In the genomic region with DNA sequence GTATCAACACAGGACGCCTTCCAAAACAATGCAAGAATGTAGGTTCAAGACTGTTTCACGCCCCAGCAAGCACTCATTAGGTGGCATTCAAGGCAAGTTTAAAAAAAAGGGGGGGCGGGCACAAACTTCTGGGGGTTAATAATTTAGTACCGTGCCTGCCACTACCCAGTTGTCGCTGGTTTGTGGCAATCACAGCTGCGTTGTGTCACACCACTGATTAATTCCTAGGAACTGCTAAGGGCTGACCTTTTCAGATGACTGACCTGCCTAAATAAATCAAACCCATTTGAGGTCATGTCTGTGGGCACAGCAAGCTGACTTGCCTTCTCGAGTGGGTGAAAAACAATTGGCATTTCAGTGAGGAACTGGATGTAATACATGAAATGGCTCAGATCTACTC, we compare ENCODE assay signal across 14 cellular contexts. TPM values are rescaled to one million over a fixed set of nuclear protein-coding genes. Genes with fewer than 3 reads are reported as not detected.
A peak's percentile ranks its signal among the peaks of the same experiment; 100 is the strongest.
DNase-seq lines count a peak whose midpoint lies in the region; ATAC-seq and TF ChIP-seq lines count a peak whose summit lies in the region.
"Had no signal": no experiment of that assay in that cellular context is flagged by ENCODE, and none has a peak within 500 bp of the region (broad histone marks: within the 10 kb centered on the region; RNA-seq: fewer than 3 reads in every experiment).

No MANE protein-coding gene starts in this region.

- no peaks in the 10 kb centered on the region for H3K36me3 ChIP-seq in body of pancreas (replicated peaks in 1 of 2; ENCODE audit: insufficient read depth in 1 of 2, low read depth in 2 of 2)
- no peaks in the 10 kb centered on the region for H3K36me3 ChIP-seq in thyroid gland

- H3K4me3 ChIP-seq in body of pancreas (no peak overlapping the region), thyroid gland (replicated peaks in 1 of 3) (no peak overlapping the region)
- H3K4me3 ChIP-seq: SK-N-MC had no signal

- no peak overlapping the region for H3K4me3 Mint-ChIP-seq in activated CD8-positive, alpha-beta T cell treated with anti-CD3 and anti-CD28 coated beads for 36 hours
- no peak overlapping the region for H3K4me3 Mint-ChIP-seq in activated CD8-positive, alpha-beta T cell treated with anti-CD3 and anti-CD28 coated beads, Interleukin-2, amount 10 ng/mL, durations not matched to agents 7 days and 5 days
- peak overlapping the region; percentile 75 for H3K4me3 Mint-ChIP-seq in neural crest cell
- H3K4me3 Mint-ChIP-seq: activated CD4-positive, alpha-beta memory T cell treated with anti-CD3 and anti-CD28 coated beads, Interleukin-2, amount 10 ng/mL, durations not matched to agents 7 days and 5 days had no signal

- peak; percentile 38 for ATAC-seq in activated CD8-positive, alpha-beta T cell treated with anti-CD3 and anti-CD28 coated beads for 36 hours
- no peak for ATAC-seq in activated CD8-positive, alpha-beta T cell treated with anti-CD3 and anti-CD28 coated beads, Interleukin-2, amount 10 ng/mL, durations not matched to agents 7 days and 5 days
- ATAC-seq in body of pancreas (peak; percentile 52), HG02973 (IDR thresholded peaks at IDR 0.05; ENCODE audit: unreplicated experiment) (no peak), HG03460 (IDR thresholded peaks at IDR 0.05; ENCODE audit: unreplicated experiment) (no peak)

- POLR2A ChIA-PET in activated CD8-positive, alpha-beta T cell treated with anti-CD3 and anti-CD28 coated beads for 36 hours (lab: Charles Lee), result interaction anchor here (1.0 to 3.5 kb wide), 4 partner anchors 9 to 13 kb away, joined by 3 to 33 read pairs (median 4); no protein-coding TSS in a partner anchor
- POLR2A ChIA-PET in activated CD8-positive, alpha-beta T cell treated with anti-CD3 and anti-CD28 coated beads, Interleukin-2, amount 10 ng/mL, durations not matched to agents 7 days and 5 days (lab: Charles Lee), result interaction anchor here (3.5 kb wide), 1 partner anchor 13 kb away, joined by 25 read pairs; no protein-coding TSS in a partner anchor

- peaks cover 52% of the 10 kb centered on the region for H3K4me1 Mint-ChIP-seq in activated CD8-positive, alpha-beta T cell treated with anti-CD3 and anti-CD28 coated beads for 36 hours (ENCODE audit: low read depth)
- peaks cover 33% of the 10 kb centered on the region for H3K4me1 Mint-ChIP-seq in activated CD8-positive, alpha-beta T cell treated with anti-CD3 and anti-CD28 coated beads, Interleukin-2, amount 10 ng/mL, durations not matched to agents 7 days and 5 days (ENCODE audit: low read depth)
- peaks cover 31% of the 10 kb centered on the region for H3K4me1 Mint-ChIP-seq in neural crest cell

- H3K27ac Mint-ChIP-seq in activated CD8-positive, alpha-beta T cell treated with anti-CD3 and anti-CD28 coated beads for 36 hours, result no peak overlapping the region
- no peak overlapping the region for H3K27ac Mint-ChIP-seq in activated CD8-positive, alpha-beta T cell treated with anti-CD3 and anti-CD28 coated beads, Interleukin-2, amount 10 ng/mL, durations not matched to agents 7 days and 5 days
- H3K27ac Mint-ChIP-seq in neural crest cell (ENCODE audit: unreplicated experiment), result peak overlapping the region; percentile 76
- H3K27ac Mint-ChIP-seq: activated CD4-positive, alpha-beta memory T cell treated with anti-CD3 and anti-CD28 coated beads, Interleukin-2, amount 10 ng/mL, durations not matched to agents 7 days and 5 days had no signal

- intact Hi-C loops in activated CD8-positive, alpha-beta T cell treated with anti-CD3 and anti-CD28 coated beads for 36 hours (cut with micrococcal nuclease), result no loop called here
- intact Hi-C loops in body of pancreas (cut with DNase I), result no loop called here
- intact Hi-C loops in thyroid gland (cut with DNase I), result no loop called here

- no peaks in the 10 kb centered on the region for H3K27me3 Mint-ChIP-seq in activated CD8-positive, alpha-beta T cell treated with anti-CD3 and anti-CD28 coated beads for 36 hours
- no peaks in the 10 kb centered on the region for H3K27me3 Mint-ChIP-seq in activated CD8-positive, alpha-beta T cell treated with anti-CD3 and anti-CD28 coated beads, Interleukin-2, amount 10 ng/mL, durations not matched to agents 7 days and 5 days (ENCODE audit: low read depth)
- H3K27me3 Mint-ChIP-seq in neural crest cell (ENCODE audit: low read depth), result no peaks in the 10 kb centered on the region

- no peaks in the 10 kb centered on the region for H3K9me3 Mint-ChIP-seq in activated CD8-positive, alpha-beta T cell treated with anti-CD3 and anti-CD28 coated beads for 36 hours
- H3K9me3 Mint-ChIP-seq in activated CD8-positive, alpha-beta T cell treated with anti-CD3 and anti-CD28 coated beads, Interleukin-2, amount 10 ng/mL, durations not matched to agents 7 days and 5 days (ENCODE audit: insufficient read depth), result no peaks in the 10 kb centered on the region
- H3K9me3 Mint-ChIP-seq in neural crest cell, result no peaks in the 10 kb centered on the region
- H3K9me3 Mint-ChIP-seq: activated CD4-positive, alpha-beta memory T cell treated with anti-CD3 and anti-CD28 coated beads, Interleukin-2, amount 10 ng/mL, durations not matched to agents 7 days and 5 days had no signal

- no peaks in the 10 kb centered on the region for H3K9me3 ChIP-seq in body of pancreas
- H3K9me3 ChIP-seq in thyroid gland, result no peaks in the 10 kb centered on the region

- H3K27me3 ChIP-seq in body of pancreas (no peaks in the 10 kb centered on the region), thyroid gland (no peaks in the 10 kb centered on the region)

- H3K27ac ChIP-seq in body of pancreas (peak overlapping the region; percentile 38 to 76 (median 62)), thyroid gland (peak overlapping the region; percentile 95 to 99 (median 97))
- H3K27ac ChIP-seq: SK-N-MC had no signal

- CTCF ChIA-PET in activated CD8-positive, alpha-beta T cell treated with anti-CD3 and anti-CD28 coated beads for 36 hours (lab: Charles Lee), result interaction anchor here (0.9 to 3.1 kb wide), 3 partner anchors 13 to 22 kb away, joined by 3 to 19 read pairs (median 3); no protein-coding TSS in a partner anchor
- CTCF ChIA-PET in activated CD8-positive, alpha-beta T cell treated with anti-CD3 and anti-CD28 coated beads, Interleukin-2, amount 10 ng/mL, durations not matched to agents 7 days and 5 days (lab: Charles Lee), result interaction anchor here (0.9 to 1.5 kb wide), 3 partner anchors 12 to 51 kb away, joined by 3 to 7 read pairs (median 5); no protein-coding TSS in a partner anchor

- 11 to 13% methylated on average over 7 of the region's 7 CpGs for WGBS in body of pancreas, 2 donors
- 16 to 18% methylated on average over 7 of the region's 7 CpGs for WGBS in thyroid gland, 2 donors

- DNase-seq in activated CD8-positive, alpha-beta T cell treated with anti-CD3 and anti-CD28 coated beads for 36 hours, result peak; percentile 57
- DNase-seq in activated CD8-positive, alpha-beta T cell treated with anti-CD3 and anti-CD28 coated beads, Interleukin-2, amount 10 ng/mL, durations not matched to agents 7 days and 5 days, result no peak
- DNase-seq in body of pancreas (peak; percentile 44 to 70 (median 56)), neural crest cell (ENCODE audit: low read depth, low spot score) (no peak), thyroid gland (peak; percentile 79 to 83), NCI-H526 treated with DMSO at 0.1 percent for 48 hours (lab: John Stamatoyannopoulos, UW) (no peak)
- DNase-seq: activated CD4-positive, alpha-beta memory T cell treated with anti-CD3 and anti-CD28 coated beads, Interleukin-2, amount 10 ng/mL, durations not matched to agents 7 days and 5 days; anterior cingulate cortex; GOT3; NCI-H524; small intestine had no signal

- H3K36me3 Mint-ChIP-seq in activated CD8-positive, alpha-beta T cell treated with anti-CD3 and anti-CD28 coated beads for 36 hours (ENCODE audit: low read depth), result no peaks in the 10 kb centered on the region
- no peaks in the 10 kb centered on the region for H3K36me3 Mint-ChIP-seq in activated CD8-positive, alpha-beta T cell treated with anti-CD3 and anti-CD28 coated beads, Interleukin-2, amount 10 ng/mL, durations not matched to agents 7 days and 5 days (ENCODE audit: low read depth)
- H3K36me3 Mint-ChIP-seq in neural crest cell (ENCODE audit: low read depth), result no peaks in the 10 kb centered on the region

- H3K4me1 ChIP-seq in body of pancreas, result peaks cover 40% of the 10 kb centered on the region
- peaks cover 54 to 82% of the 10 kb centered on the region in 2 donors for H3K4me1 ChIP-seq in thyroid gland

- no peak for TF ChIP-seq POLR2A in body of pancreas (IDR thresholded peaks at IDR 0.05)
- TF ChIP-seq POLR2A in thyroid gland (IDR thresholded peaks at IDR 0.05), result peak in 1 of 2 donors; percentile 70

- TF ChIP-seq CTCF in activated CD8-positive, alpha-beta T cell treated with anti-CD3 and anti-CD28 coated beads for 36 hours (IDR thresholded peaks at IDR 0.05), result no peak
- no peak for TF ChIP-seq CTCF in body of pancreas (IDR thresholded peaks at IDR 0.05)
- TF ChIP-seq CTCF in neural crest cell (conservative IDR thresholded peaks at IDR 0.05), result no peak
- TF ChIP-seq CTCF in thyroid gland (IDR thresholded peaks at IDR 0.05), result peak in 1 of 6 experiments; percentile 8

RNA-seq across cellular contexts. Expression of a gene that starts 15.2 kb away (rescaled TPM):
- total RNA-seq in activated CD8-positive, alpha-beta T cell treated with anti-CD3 and anti-CD28 coated beads for 36 hours, result 100 to 1,000 TPM; 161 to 171 TPM
- total RNA-seq in activated CD8-positive, alpha-beta T cell treated with anti-CD3 and anti-CD28 coated beads, Interleukin-2, amount 10 ng/mL, durations not matched to agents 7 days and 5 days, result 100 to 1,000 TPM; 154 to 161 TPM
- total RNA-seq in body of pancreas, result 10 to 100 TPM; 96.2 to 98.8 TPM
- total RNA-seq in neural crest cell, result 57.0 and 57.1 TPM in 2 replicates
- 100 to 1,000 TPM; 155 to 283 (median 200) TPM for total RNA-seq in thyroid gland

RNA-seq across cellular contexts. Expression of a gene that starts 43.2 kb away (rescaled TPM):
- 10 to 100 TPM; 22.2 to 22.6 TPM for total RNA-seq in activated CD8-positive, alpha-beta T cell treated with anti-CD3 and anti-CD28 coated beads for 36 hours
- total RNA-seq in activated CD8-positive, alpha-beta T cell treated with anti-CD3 and anti-CD28 coated beads, Interleukin-2, amount 10 ng/mL, durations not matched to agents 7 days and 5 days, result 10 to 100 TPM; 22.8 to 25.3 TPM
- total RNA-seq in body of pancreas (10 to 100 TPM; 17.1 to 24.6 TPM), neural crest cell (41.6 and 44.4 TPM in 2 replicates), thyroid gland (10 to 100 TPM; 41.1 to 58.9 (median 47.3) TPM)

Comparison
In these comparisons a context has a peak if more than half of its experiments do, and no peak if none do; other contexts are left out.
1. ATAC-seq: peak in activated CD8-positive, alpha-beta T cell treated with anti-CD3 and anti-CD28 coated beads for 36 hours (single experiment) and body of pancreas (single experiment); none in activated CD8-positive, alpha-beta T cell treated with anti-CD3 and anti-CD28 coated beads, Interleukin-2, amount 10 ng/mL, durations not matched to agents 7 days and 5 days (single experiment), HG02973 (single experiment) and HG03460 (single experiment).
2. DNase-seq: peak in activated CD8-positive, alpha-beta T cell treated with anti-CD3 and anti-CD28 coated beads for 36 hours (single experiment), body of pancreas (4 of 4) and thyroid gland (2 of 2); none in activated CD8-positive, alpha-beta T cell treated with anti-CD3 and anti-CD28 coated beads, Interleukin-2, amount 10 ng/mL, durations not matched to agents 7 days and 5 days (single experiment), neural crest cell (single experiment) and NCI-H526 treated with DMSO at 0.1 percent for 48 hours (single experiment).